In genomic region chr19:5960005-5961001, GRCh38 we compare ENCODE assay signal across 9 cellular contexts. TPM values are rescaled to one million over a fixed set of nuclear protein-coding genes. Genes with fewer than 3 reads are reported as not detected.
DNase-seq lines count a peak whose midpoint lies in the region; ATAC-seq and TF ChIP-seq lines count a peak whose summit lies in the region.
"Had no signal": no experiment of that assay in that cellular context is flagged by ENCODE, and none has a peak within 500 bp of the region (broad histone marks: within the 10 kb centered on the region; RNA-seq: fewer than 3 reads in every experiment).

No MANE protein-coding gene starts in this region.

- no peak for DNase-seq in activated naive CD4-positive, alpha-beta T cell treated with anti-CD3 and anti-CD28 coated beads, Interleukin-2, amount 50 U/mL, for 16 hours
- DNase-seq in lower lobe of right lung, result no peak
- no peak for DNase-seq in COLO829 (ENCODE audit: low spot score)
- DNase-seq in KBM-7, result no peak
- no peak for DNase-seq in NCI-H446 treated with DMSO at 0.1 percent for 48 hours (lab: John Stamatoyannopoulos, UW)
- DNase-seq: NK-92 treated with Interleukin-12 subunit alpha and Interleukin-12 subunit beta, amount 100 ng/mL, for 24 hours had no signal

- intact Hi-C loops in lower lobe of right lung (cut with DNase I), result no loop called here

- TF ChIP-seq CTCF in lower lobe of right lung (IDR thresholded peaks at IDR 0.05), result no peak

- H3K27me3 ChIP-seq in lower lobe of right lung (ENCODE audit: low read depth), result no peaks in the 10 kb centered on the region

- H3K4me3 ChIP-seq in lower lobe of right lung (no peak overlapping the region), urinary bladder (ENCODE audit: low read depth, low read length) (no peak overlapping the region)

- H3K36me3 Mint-ChIP-seq in activated naive CD4-positive, alpha-beta T cell treated with anti-CD3 and anti-CD28 coated beads, Interleukin-2, amount 50 U/mL, for 24 hours, result peaks cover 3% of the 10 kb centered on the region

- no peaks in the 10 kb centered on the region for H3K9me3 ChIP-seq in lower lobe of right lung

- H3K4me1 ChIP-seq in lower lobe of right lung (peaks cover 88% of the 10 kb centered on the region), urinary bladder (ENCODE audit: insufficient read depth) (no peaks in the 10 kb centered on the region)

- peak overlapping the region; percentile 79 for H3K27ac Mint-ChIP-seq in activated naive CD4-positive, alpha-beta T cell treated with anti-CD3 and anti-CD28 coated beads, Interleukin-2, amount 50 U/mL, for 24 hours

- H3K36me3 ChIP-seq in lower lobe of right lung (peaks cover 2% of the 10 kb centered on the region), urinary bladder (ENCODE audit: insufficient read depth) (no peaks in the 10 kb centered on the region)

- H3K4me3 Mint-ChIP-seq in activated naive CD4-positive, alpha-beta T cell treated with anti-CD3 and anti-CD28 coated beads, Interleukin-2, amount 50 U/mL, for 24 hours, result peak overlapping the region; percentile 31

- in situ Hi-C loops in KBM-7 (cut with MboI; ENCODE audit: low pct_unique_long_range_greater_than_20kb, low sequenced_read_pairs), result no loop called here

- no peaks in the 10 kb centered on the region for H3K9me3 Mint-ChIP-seq in activated naive CD4-positive, alpha-beta T cell treated with anti-CD3 and anti-CD28 coated beads, Interleukin-2, amount 50 U/mL, for 24 hours

- no peaks in the 10 kb centered on the region for H3K27me3 Mint-ChIP-seq in activated naive CD4-positive, alpha-beta T cell treated with anti-CD3 and anti-CD28 coated beads, Interleukin-2, amount 50 U/mL, for 24 hours

- ATAC-seq in lower lobe of right lung, result no peak

- H3K27ac ChIP-seq in angular gyrus (ENCODE audit: low read depth, low read length), result peak overlapping the region; percentile 22
- H3K27ac ChIP-seq in lower lobe of right lung, result peak overlapping the region; percentile 87
- peak overlapping the region; percentile 14 for H3K27ac ChIP-seq in urinary bladder (ENCODE audit: low read depth)

- 53% methylated on average over 18 of the region's 18 CpGs for WGBS in urinary bladder

- H3K4me1 Mint-ChIP-seq in activated naive CD4-positive, alpha-beta T cell treated with anti-CD3 and anti-CD28 coated beads, Interleukin-2, amount 50 U/mL, for 24 hours, result peaks cover 92% of the 10 kb centered on the region

RNA-seq across cellular contexts. Expression of gene RANBP3, which starts 17.6 kb away (rescaled TPM):
- 70.8 TPM for total RNA-seq in lower lobe of right lung
- 44.2 TPM for total RNA-seq in urinary bladder
- 106 TPM for polyA plus RNA-seq in urinary bladder

RNA-seq across cellular contexts. Expression of gene CAPS, which starts 46.2 kb away (rescaled TPM):
- total RNA-seq in lower lobe of right lung (76.7 TPM), urinary bladder (26.5 TPM)
- 41.9 TPM for polyA plus RNA-seq in urinary bladder

RNA-seq across cellular contexts. Expression of gene VMAC, which starts 55.6 kb away (rescaled TPM):
- total RNA-seq in lower lobe of right lung (8.1 TPM), urinary bladder (10.7 TPM)
- 6.5 TPM for polyA plus RNA-seq in urinary bladder

RNA-seq across cellular contexts. Expression of gene NDUFA11, which starts 56.7 kb away (rescaled TPM):
- total RNA-seq in lower lobe of right lung (150 TPM), urinary bladder (114 TPM)
- polyA plus RNA-seq in urinary bladder, result 520 TPM

Comparison
In these comparisons a context has a peak if more than half of its experiments do, and no peak if none do; other contexts are left out.
1. H3K27ac ChIP-seq: peak in every context shown above with its lines; median percentile 87 in lower lobe of right lung; 22 in angular gyrus; 14 in urinary bladder.